ENCODE assay signal across 1 cellular context in genomic region chr12:6570264-6570887, GRCh38.
TF ChIP-seq lines count a peak whose summit lies in the region.

No MANE protein-coding gene starts in this region.

TF ChIP-seq in HEK293, 187 proteins besides CTCF, POLR2A, EP300 and RAD21 (continued from another document):
- TF ChIP-seq ZNF341 (tag by site-specific recombination; IDR thresholded peaks at IDR 0.05; ENCODE audit: low read depth), result peak; percentile 63
- TF ChIP-seq KLF1 (tag by site-specific recombination; IDR thresholded peaks at IDR 0.05), result peak; percentile 55
- peak; percentile 36; the same call in 1 of the 2 replicates for TF ChIP-seq KLF8 (tag by site-specific recombination; IDR thresholded peaks at IDR 0.05)
- peak; percentile 37; the same call in 1 of the 2 replicates for TF ChIP-seq ZBTB48 (tag by site-specific recombination; IDR thresholded peaks at IDR 0.05)
- TF ChIP-seq PATZ1 (tag by site-specific recombination; IDR thresholded peaks at IDR 0.05), result peak; percentile 53; the same call in 1 of the 2 replicates
- peak; percentile 64 for TF ChIP-seq SCRT1 (tag by site-specific recombination; IDR thresholded peaks at IDR 0.05; ENCODE audit: borderline replicate concordance)
- TF ChIP-seq ZNF596 (tag by site-specific recombination; IDR thresholded peaks at IDR 0.05), result no peak
- TF ChIP-seq ZNF366 (tag by site-specific recombination; conservative IDR thresholded peaks at IDR 0.05), result peak; percentile 54
- TF ChIP-seq ZNF2 (tag by site-specific recombination; IDR thresholded peaks at IDR 0.05), result 0 out of 2 replicates have a peak, but pooled peaks have one; percentile 50
- 0 out of 2 replicates have a peak, but pooled peaks have one; percentile 20 for TF ChIP-seq IKZF3 (tag by site-specific recombination; IDR thresholded peaks at IDR 0.05)
- TF ChIP-seq SCRT2 (tag by site-specific recombination; IDR thresholded peaks at IDR 0.05), result peak; percentile 89
- no peak for TF ChIP-seq ZNF266 (tag by site-specific recombination; IDR thresholded peaks at IDR 0.05; ENCODE audit: low read depth)
- TF ChIP-seq KLF10 (tag by site-specific recombination; IDR thresholded peaks at IDR 0.05), result no peak
- peak; percentile 66; the same call in 1 of the 2 replicates for TF ChIP-seq OSR2 (tag by site-specific recombination; IDR thresholded peaks at IDR 0.05)
